In genomic region chr12:29695026-29695425, GRCh38 we compare ENCODE assay signal across 27 cellular contexts.
"Had no signal": no experiment of that assay in that cellular context is flagged by ENCODE, and none has a peak within 500 bp of the region (broad histone marks: within the 10 kb centered on the region; RNA-seq: fewer than 3 reads in every experiment).

No MANE protein-coding gene starts in this region.

- DNase-seq: activated CD8-positive, alpha-beta memory T cell treated with anti-CD3 and anti-CD28 coated beads, Interleukin-2, amount 10 ng/mL, durations not matched to agents 7 days and 5 days; activated CD8-positive, alpha-beta T cell treated with anti-CD3 and anti-CD28 coated beads, Interleukin-2, amount 10 ng/mL, durations not matched to agents 7 days and 5 days; activated naive CD8-positive, alpha-beta T cell treated with anti-CD3 and anti-CD28 coated beads, Interleukin-2, amount 50 U/mL, for 24 hours; activated T-cell treated with anti-CD3 and anti-CD28 coated beads, Interleukin-2, amount 50 U/mL, for 48 hours; anterior cingulate cortex; effector memory CD4-positive, alpha-beta T cell; erythroblast; left cardiac atrium; left ventricle myocardium superior; midbrain; naive thymus-derived CD4-positive, alpha-beta T cell; ovary; right lobe of liver; stimulated activated CD4-positive, alpha-beta T cell treated with anti-CD3 and anti-CD28 coated beads, Interleukin-2, amount 100 ng/mL, for 48 hours; stimulated activated naive CD4-positive, alpha-beta T cell treated with Interleukin-2 at 50 U/mL for 16 hours; SW 1271; T-helper 9 cell; transverse colon had no signal

- H3K27me3 Mint-ChIP-seq: activated naive CD4-positive, alpha-beta T cell treated with anti-CD3 and anti-CD28 coated beads, Interleukin-2, amount 50 U/mL, for 24 hours; progenitor cell of endocrine pancreas had no signal

- H3K36me3 Mint-ChIP-seq: activated CD8-positive, alpha-beta memory T cell treated with anti-CD3 and anti-CD28 coated beads, Interleukin-2, amount 10 ng/mL, durations not matched to agents 7 days and 5 days; activated naive CD4-positive, alpha-beta T cell treated with anti-CD3 and anti-CD28 coated beads, Interleukin-2, amount 50 U/mL, for 24 hours; naive thymus-derived CD4-positive, alpha-beta T cell had no signal

- H3K4me1 Mint-ChIP-seq: activated naive CD4-positive, alpha-beta T cell treated with anti-CD3 and anti-CD28 coated beads, Interleukin-2, amount 50 U/mL, for 24 hours; activated naive CD8-positive, alpha-beta T cell treated with anti-CD3 and anti-CD28 coated beads, Interleukin-2, amount 50 U/mL, for 24 hours had no signal

- H3K4me1 ChIP-seq: gastroesophageal sphincter, right lobe of liver, transverse colon, vagina had no signal

- H3K27ac Mint-ChIP-seq: activated CD8-positive, alpha-beta memory T cell treated with anti-CD3 and anti-CD28 coated beads, Interleukin-2, amount 10 ng/mL, durations not matched to agents 7 days and 5 days; activated CD8-positive, alpha-beta T cell treated with anti-CD3 and anti-CD28 coated beads, Interleukin-2, amount 10 ng/mL, durations not matched to agents 7 days and 5 days; activated naive CD4-positive, alpha-beta T cell treated with anti-CD3 and anti-CD28 coated beads, Interleukin-2, amount 50 U/mL, for 24 hours; activated naive CD8-positive, alpha-beta T cell treated with anti-CD3 and anti-CD28 coated beads, Interleukin-2, amount 50 U/mL, for 24 hours; activated T-helper 2 cell treated with anti-CD3 and anti-CD28 coated beads, Interferon-gamma antibody, Interleukin-2, Interleukin-4, amounts not matched to agents 10 μg/mL and 5 μg/mL and 100 μg/mL, durations not matched to agents 14 hours and 24 hours and 36 hours; progenitor cell of endocrine pancreas; T-helper 1 cell treated with Interleukin-12 subunit alpha and Interleukin-12 subunit beta and Interleukin-4 antibody, amounts not matched to agents 30 μg/mL and 1 μg/mL, for 36 hours had no signal

- ATAC-seq: activated CD4-positive, CD25-positive, alpha-beta regulatory T cell treated with anti-CD3 and anti-CD28 coated beads, Interleukin-2, amount 50 U/mL, for 24 hours; activated CD8-positive, alpha-beta memory T cell treated with anti-CD3 and anti-CD28 coated beads, Interleukin-2, amount 10 ng/mL, durations not matched to agents 7 days and 5 days; activated CD8-positive, alpha-beta T cell treated with anti-CD3 and anti-CD28 coated beads, Interleukin-2, amount 10 ng/mL, durations not matched to agents 7 days and 5 days; activated naive CD8-positive, alpha-beta T cell treated with anti-CD3 and anti-CD28 coated beads, Interleukin-2, amount 50 U/mL, for 24 hours; gastroesophageal sphincter; left cardiac atrium; left ventricle myocardium superior; naive thymus-derived CD4-positive, alpha-beta T cell; right lobe of liver had no signal

- H3K4me3 Mint-ChIP-seq: activated CD8-positive, alpha-beta memory T cell treated with anti-CD3 and anti-CD28 coated beads, Interleukin-2, amount 10 ng/mL, durations not matched to agents 7 days and 5 days; activated CD8-positive, alpha-beta T cell treated with anti-CD3 and anti-CD28 coated beads, Interleukin-2, amount 10 ng/mL, durations not matched to agents 7 days and 5 days; activated naive CD4-positive, alpha-beta T cell treated with anti-CD3 and anti-CD28 coated beads, Interleukin-2, amount 50 U/mL, for 24 hours; activated naive CD8-positive, alpha-beta T cell treated with anti-CD3 and anti-CD28 coated beads, Interleukin-2, amount 50 U/mL, for 24 hours; naive thymus-derived CD4-positive, alpha-beta T cell; T-helper 1 cell treated with Interleukin-12 subunit alpha and Interleukin-12 subunit beta and Interleukin-4 antibody, amounts not matched to agents 30 μg/mL and 1 μg/mL, for 36 hours had no signal

- H3K27me3 ChIP-seq: gastroesophageal sphincter, hepatocyte, ovary, right lobe of liver, transverse colon, vagina had no signal

- H3K9me3 Mint-ChIP-seq: activated naive CD4-positive, alpha-beta T cell treated with anti-CD3 and anti-CD28 coated beads, Interleukin-2, amount 50 U/mL, for 24 hours; activated T-helper 2 cell treated with anti-CD3 and anti-CD28 coated beads, Interferon-gamma antibody, Interleukin-2, Interleukin-4, amounts not matched to agents 10 μg/mL and 5 μg/mL and 100 μg/mL, durations not matched to agents 14 hours and 24 hours and 36 hours; T-helper 1 cell treated with Interleukin-12 subunit alpha and Interleukin-12 subunit beta and Interleukin-4 antibody, amounts not matched to agents 30 μg/mL and 1 μg/mL, for 36 hours had no signal

- H3K36me3 ChIP-seq: gastroesophageal sphincter, ovary, right lobe of liver, transverse colon had no signal

- H3K27ac ChIP-seq: gastroesophageal sphincter, hepatocyte, ovary, right lobe of liver, transverse colon, vagina, VCaP had no signal

- H3K9me3 ChIP-seq: gastroesophageal sphincter, ovary, right lobe of liver, transverse colon, vagina had no signal

- H3K4me3 ChIP-seq: gastroesophageal sphincter, hepatocyte, ovary, right lobe of liver, transverse colon, vagina had no signal
